Comparison of ENCODE assay signal across 8 cellular contexts in the genomic region with DNA sequence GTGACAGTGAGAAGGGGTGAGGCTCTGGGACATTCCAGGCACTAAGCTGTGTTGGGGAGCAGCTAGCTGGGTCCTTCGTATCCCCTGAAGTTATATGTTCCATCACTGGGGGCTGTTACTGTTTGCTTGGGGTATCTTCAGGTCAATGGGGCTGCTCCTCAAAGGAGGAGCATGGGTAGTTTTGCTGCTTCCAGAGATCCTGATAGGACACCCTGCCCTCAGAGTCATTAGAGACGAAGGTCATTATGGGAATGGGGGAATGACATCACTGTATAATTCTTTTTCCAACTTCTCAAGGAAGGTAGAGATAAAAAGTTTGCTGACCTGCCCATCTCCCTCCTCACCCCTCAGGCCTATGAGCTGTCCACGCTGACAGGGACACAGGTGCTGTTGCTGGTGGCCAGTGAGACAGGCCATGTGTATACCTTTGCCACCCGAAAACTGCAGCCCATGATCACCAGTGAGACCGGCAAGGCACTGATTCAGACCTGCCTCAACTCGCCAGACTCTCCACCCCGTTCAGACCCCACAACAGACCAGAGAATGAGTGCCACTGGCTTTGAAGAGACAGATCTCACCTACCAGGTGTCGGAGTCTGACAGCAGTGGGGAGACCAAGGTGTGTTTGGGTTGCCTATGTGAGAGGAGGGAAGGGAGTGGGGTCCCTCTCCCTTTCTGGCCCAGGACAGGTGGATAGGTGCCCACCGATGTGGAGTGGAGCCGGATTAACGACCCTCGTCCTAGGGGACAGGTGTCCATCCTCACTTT. TPM values are rescaled to one million over a fixed set of nuclear protein-coding genes. Genes with fewer than 3 reads are reported as not detected.
A peak's percentile ranks its signal among the peaks of the same experiment; 100 is the strongest.
DNase-seq lines count a peak whose midpoint lies in the region; ATAC-seq and TF ChIP-seq lines count a peak whose summit lies in the region.

No MANE protein-coding gene starts in this region.

- peak; percentile 9 for DNase-seq in RPMI7951 (ENCODE audit: low read depth)
- no peak for DNase-seq in epithelial cell of prostate (ENCODE audit: low read depth, low spot score)
- DNase-seq in psoas muscle = no peak
- DNase-seq in DMS153 (lab: John Stamatoyannopoulos, UW) = no peak
- DNase-seq in kidney glomerular epithelial cell (lab: John Stamatoyannopoulos, UW) = no peak
- DNase-seq in DMS79 treated with DMSO at 0.1 percent for 48 hours (lab: John Stamatoyannopoulos, UW) = no peak
- DNase-seq in stimulated activated CD4-positive, alpha-beta T cell treated with anti-CD3 and anti-CD28 coated beads, Interleukin-4, amount 100 ng/mL, for 4 hours = no peak

- no peaks in the 10 kb centered on the region for H3K27me3 ChIP-seq in psoas muscle (ENCODE audit: insufficient read depth in 3 of 3, low read length in 2 of 3)

- intact Hi-C loops in psoas muscle (cut with DNase I) = no loop called here

- 37 to 67% (median 40%) methylated on average over 8 to 12 of the region's 12 CpGs for WGBS in psoas muscle, 3 donors

- no peak for ATAC-seq in psoas muscle

- peak overlapping the region; percentile 84 for H3K27ac ChIP-seq in epithelial cell of prostate
- peak overlapping the region; percentile 97 for H3K27ac ChIP-seq in psoas muscle

- peak overlapping the region; percentile 89 for H3K4me3 ChIP-seq in psoas muscle

- H3K36me3 ChIP-seq in ES-I3 (ENCODE audit: insufficient read depth, low read length) (peaks cover 6% of the 10 kb centered on the region), psoas muscle (ENCODE audit: insufficient read depth in 1 of 2, low read depth in 1 of 2) (peaks cover 2 to 38% of the 10 kb centered on the region in 2 donors)

- H3K9ac ChIP-seq in ES-I3 (ENCODE audit: low read depth, low read length) = peak overlapping the region; percentile 66; the same call in 1 of the 2 replicates

- H3K9me3 ChIP-seq in ES-I3 (ENCODE audit: control insufficient read depth, insufficient read depth, low read length) (no peaks in the 10 kb centered on the region), psoas muscle (no peaks in the 10 kb centered on the region)

- H3K4me1 ChIP-seq in ES-I3 (ENCODE audit: insufficient read depth, low read length) (peaks cover 16% of the 10 kb centered on the region), psoas muscle (peaks cover 34% of the 10 kb centered on the region)

- no peak for TF ChIP-seq CTCF in psoas muscle (IDR thresholded peaks at IDR 0.05)

RNA-seq across cellular contexts. Expression of gene SRF, which starts 2.6 kb away (rescaled TPM):
- 10.7 and 16.7 TPM in 2 replicates for total RNA-seq in RPMI7951 (2014; rRNA removed; shearing (Covaris generic))
- total RNA-seq in psoas muscle = 10 to 100 TPM; 36.4 to 46.6 (median 40.1) TPM
- 10 to 100 TPM; 26.3 to 57.7 (median 34.7) TPM for polyA plus RNA-seq in psoas muscle

RNA-seq across cellular contexts. Expression of gene CUL9, which starts 8.3 kb away (rescaled TPM):
- total RNA-seq in RPMI7951 (2014; rRNA removed; shearing (Covaris generic)) = 6.6 and 9.9 TPM in 2 replicates
- total RNA-seq in psoas muscle = 10 to 100 TPM in 2 of 4 donors, 1 to 10 TPM in 2; 6.5 to 10.9 (median 9.6) TPM
- polyA plus RNA-seq in psoas muscle = 10 to 100 TPM in 2 of 3 donors, 1 to 10 TPM in 1; 6.3 to 10.8 (median 10.7) TPM

RNA-seq across cellular contexts. Expression of gene DNPH1, which starts 55.6 kb away (rescaled TPM):
- 50.3 and 74.5 TPM in 2 replicates for total RNA-seq in RPMI7951 (2014; rRNA removed; shearing (Covaris generic))
- 10 to 100 TPM; 20.7 to 61.9 (median 37.2) TPM for total RNA-seq in psoas muscle
- 10 to 100 TPM; 52.5 to 83.6 (median 55.9) TPM for polyA plus RNA-seq in psoas muscle
